In genomic region chr19:19661141-19661674, GRCh38 we compare ENCODE assay signal across 13 cellular contexts. TPM values are rescaled to one million over a fixed set of nuclear protein-coding genes. Genes with fewer than 3 reads are reported as not detected.
DNase-seq lines count a peak whose midpoint lies in the region; ATAC-seq, FAIRE-seq and TF ChIP-seq lines count a peak whose summit lies in the region.
"Had no signal": no experiment of that assay in that cellular context is flagged by ENCODE, and none has a peak within 500 bp of the region (broad histone marks: within the 10 kb centered on the region; RNA-seq: fewer than 3 reads in every experiment).

No MANE protein-coding gene starts in this region.

- no peak for TF ChIP-seq POLR2A in K562 (conservative IDR thresholded peaks at IDR 0.05)

- BruUV-seq in K562 (replicated peaks; lab: Mats Ljungman, UMichigan) = no TSS peak

- H3K9ac ChIP-seq in SK-N-SH = peak overlapping the region; percentile 86; the same call in 1 of the 2 replicates
- H3K9ac ChIP-seq in KMS-11 = no peak overlapping the region
- peak overlapping the region in 1 of 2 experiments; percentile 95; a peak in 2 of 4 replicates for H3K9ac ChIP-seq in K562 (ENCODE audit: insufficient read depth in 1 of 2, low read depth in 2 of 2, low read length in 2 of 2)
- no peak overlapping the region for H3K9ac ChIP-seq in neural cell (ENCODE audit: low read length)

- POLR2A ChIA-PET in SK-N-SH (lab: Yijun Ruan, JAX) = interaction anchor here (0.6 to 1.3 kb wide), 3 partner anchors 115 to 205 kb away, joined by 3 read pairs; partner anchors contain the start of gene ZNF253
- POLR2A ChIA-PET in K562 (lab: Yijun Ruan, JAX) = interaction anchor here (0.8 to 5.0 kb wide), 4 partner anchors 10 to 239 kb away, joined by 3 to 40 read pairs (median 5); partner anchors contain the start of gene ZNF93

- H3K27me3 ChIP-seq in SK-N-SH (ENCODE audit: insufficient read depth) (no peaks in the 10 kb centered on the region), KMS-11 (ENCODE audit: insufficient read depth, low read depth) (no peaks in the 10 kb centered on the region), K562 (ENCODE audit: control insufficient read depth in 2 of 2, insufficient read depth in 2 of 2, low read length in 2 of 2) (no peaks in the 10 kb centered on the region), neural cell (ENCODE audit: insufficient read depth, low read depth, low read length) (no peaks in the 10 kb centered on the region)

- peaks cover 31% of the 10 kb centered on the region for H4K20me1 ChIP-seq in SK-N-SH (ENCODE audit: insufficient read depth)
- H4K20me1 ChIP-seq in KMS-11 (ENCODE audit: insufficient read depth) = no peaks in the 10 kb centered on the region
- H4K20me1 ChIP-seq in K562 (replicated peaks; ENCODE audit: control insufficient read depth, insufficient read depth, low read length) = peaks cover 9% of the 10 kb centered on the region; the same call in 1 of the 2 replicates
- H4K20me1 ChIP-seq in neural cell (ENCODE audit: insufficient read depth) = no peaks in the 10 kb centered on the region

- intact Hi-C loops in K562 (cut with micrococcal nuclease) = loop anchor here (10.0 kb wide), 1 partner anchor 74 kb away; the partner anchor contains the start of gene ZNF14

- H3K4me1 ChIP-seq in SK-N-SH (ENCODE audit: control insufficient read depth in 1 of 2, insufficient read depth in 2 of 2, low read depth in 1 of 2, low read length in 1 of 2) = peaks cover 0 to 17% of the 10 kb centered on the region in 2 experiments; a peak in 2 of 4 replicates
- H3K4me1 ChIP-seq in KMS-11 (ENCODE audit: low read depth, poor library complexity, severe bottlenecking) = peaks cover 14% of the 10 kb centered on the region
- peaks cover 10 to 36% of the 10 kb centered on the region in 2 experiments; a peak in 4 of 5 replicates for H3K4me1 ChIP-seq in K562 (replicated peaks in 1 of 2; ENCODE audit: control insufficient read depth in 2 of 2, insufficient read depth in 2 of 2, low read length in 2 of 2)

- H3K36me3 ChIP-seq in SK-N-SH (replicated peaks in 1 of 2; ENCODE audit: control insufficient read depth in 1 of 2, insufficient read depth in 2 of 2, low read length in 1 of 2) (peaks cover 15 to 33% of the 10 kb centered on the region in 2 experiments), KMS-11 (ENCODE audit: insufficient read depth) (0 out of 2 replicates have a peak, but pooled peaks cover 3% of the 10 kb centered on the region), K562 (ENCODE audit: control insufficient read depth, insufficient read depth, low read length) (peaks cover 52% of the 10 kb centered on the region), neural cell (ENCODE audit: insufficient read depth, low read length) (no peaks in the 10 kb centered on the region)

- CTCF ChIA-PET in SK-N-SH (lab: Yijun Ruan, JAX) = interaction anchor here (3.1 to 6.6 kb wide), 2 partner anchors 17 to 129 kb away, joined by 17 to 45 read pairs; partner anchors contain the start of gene GMIP
- CTCF ChIA-PET in K562 (lab: Yijun Ruan, JAX; ENCODE audit: low intra/inter-chr PET ratio) = no interaction called here

- 63% methylated on average over 10 of the region's 10 CpGs for WGBS in SK-N-SH (ENCODE audit: low lambda C conversion rate)
- WGBS in K562 (ENCODE audit: insufficient coverage, low coverage, missing lambda C conversion rate) = 90% methylated on average over 10 of the region's 10 CpGs

- TF ChIP-seq RAD21 in SK-N-SH (IDR thresholded peaks at IDR 0.05; ENCODE audit: low read length) (no peak), K562 (CRISPR knock-in tag; conservative IDR thresholded peaks at IDR 0.05 in 1 of 2, IDR thresholded peaks at IDR 0.05 in 1 of 2) (no peak), neural cell (conservative IDR thresholded peaks at IDR 0.05) (no peak)

- H3F3A ChIP-seq in SK-N-SH (replicated peaks; ENCODE audit: insufficient read depth) (no peaks in the 10 kb centered on the region), neural cell (ENCODE audit: insufficient read depth, low read length, poor library complexity, severe bottlenecking) (no peaks in the 10 kb centered on the region)

- ATAC-seq in SK-N-SH treated with all-trans-retinoic acid at 6 μM for 48 hours = no peak
- ATAC-seq in K562 = no peak

- DNase-seq in SK-N-SH (no peak), K562 (ENCODE audit: extremely low read depth in 1 of 4, low spot score in 3 of 4) (no peak), NCI-H524 (lab: John Stamatoyannopoulos, UW) (no peak), NCI-H2029 (lab: John Stamatoyannopoulos, UW) (no peak)
- DNase-seq in stimulated activated CD4-positive, alpha-beta T cell treated with anti-CD3 and anti-CD28 coated beads, Interleukin-15, amount 100 ng/mL, for 24 hours = no peak
- DNase-seq: MM.1S, NCI-H69 had no signal

- H3K9me2 ChIP-seq in SK-N-SH (no peaks in the 10 kb centered on the region), neural cell (ENCODE audit: insufficient read depth, low read length) (no peaks in the 10 kb centered on the region)

- no peak overlapping the region; a peak in 1 of 4 replicates for H3K27ac ChIP-seq in SK-N-SH (ENCODE audit: low read depth in 2 of 2, low read length in 1 of 2)
- H3K27ac ChIP-seq in KMS-11 = no peak overlapping the region
- H3K27ac ChIP-seq in K562 (ENCODE audit: extremely low read depth, low read depth, low read length) = no peak overlapping the region
- H3K27ac ChIP-seq in neural cell (ENCODE audit: low read length) = no peak overlapping the region
- H3K27ac ChIP-seq: 22Rv1, epithelial cell of prostate had no signal

- H3K79me2 ChIP-seq in SK-N-SH (ENCODE audit: insufficient read depth) = peaks cover 50% of the 10 kb centered on the region
- peaks cover 33% of the 10 kb centered on the region for H3K79me2 ChIP-seq in KMS-11 (ENCODE audit: insufficient read depth, low read depth)
- peaks cover 36% of the 10 kb centered on the region for H3K79me2 ChIP-seq in K562 (ENCODE audit: control insufficient read depth, insufficient read depth, low read length)
- peaks cover 21% of the 10 kb centered on the region for H3K79me2 ChIP-seq in neural cell (replicated peaks; ENCODE audit: insufficient read depth, low read length)

- TF ChIP-seq CTCF in SK-N-SH (IDR thresholded peaks at IDR 0.05) = no peak
- TF ChIP-seq CTCF in KMS-11 (conservative IDR thresholded peaks at IDR 0.05; ENCODE audit: low read depth, low read length) = no peak
- no peak for TF ChIP-seq CTCF in K562 (IDR thresholded peaks at IDR 0.05 in 2 of 3, conservative IDR thresholded peaks at IDR 0.05 in 1 of 3; ENCODE audit: insufficient read depth in 2 of 3, low read depth in 1 of 3, low read length in 3 of 3)
- no peak for TF ChIP-seq CTCF in neural cell (IDR thresholded peaks at IDR 0.05; ENCODE audit: poor library complexity, severe bottlenecking)

- H3K9me1 ChIP-seq in K562 (ENCODE audit: control insufficient read depth, insufficient read depth, low read length) = no peaks in the 10 kb centered on the region

- in situ Hi-C loops in K562 (cut with MboI) = no loop called here

- TF ChIP-seq EP300 in SK-N-SH (IDR thresholded peaks at IDR 0.05; ENCODE audit: borderline replicate concordance in 1 of 2, low read depth in 1 of 2, low read length in 1 of 2) (no peak), K562 (IDR thresholded peaks at IDR 0.05; ENCODE audit: low read length) (no peak), neural cell (conservative IDR thresholded peaks at IDR 0.05; ENCODE audit: poor library complexity, severe bottlenecking) (no peak)

- no peaks in the 10 kb centered on the region for H3K9me3 ChIP-seq in SK-N-SH
- H3K9me3 ChIP-seq in K562 (replicated peaks; ENCODE audit: control insufficient read depth, insufficient read depth, low read depth, low read length) = no peaks in the 10 kb centered on the region; the same call in 1 of the 2 replicates
- no peaks in the 10 kb centered on the region for H3K9me3 ChIP-seq in neural cell (ENCODE audit: low read length)

- H3K4me2 ChIP-seq in SK-N-SH (peak overlapping the region; percentile 74), KMS-11 (0 out of 2 replicates have a peak overlapping the region, but pooled peaks have one; percentile 6), K562 (ENCODE audit: insufficient read depth, low read length) (peak overlapping the region; percentile 99; the same call in 1 of the 2 replicates), neural cell (ENCODE audit: low read length) (no peak overlapping the region)

- H2AFZ ChIP-seq in SK-N-SH (ENCODE audit: low read depth) = no peak overlapping the region
- no peak overlapping the region for H2AFZ ChIP-seq in KMS-11 (ENCODE audit: low read depth)
- no peak overlapping the region for H2AFZ ChIP-seq in K562 (ENCODE audit: low read depth, low read length)
- no peak overlapping the region for H2AFZ ChIP-seq in neural cell (ENCODE audit: low read depth, low read length)

- H3K4me3 ChIP-seq in SK-N-SH (ENCODE audit: low read depth in 2 of 2, low read length in 1 of 2) = peak overlapping the region; percentile 83 to 90
- H3K4me3 ChIP-seq in KMS-11 (IDR thresholded peaks at IDR 0.05; ENCODE audit: insufficient read depth, low read depth, low read length) = no peak overlapping the region
- H3K4me3 ChIP-seq in K562 = no peak overlapping the region
- H3K4me3 ChIP-seq in neural cell (ENCODE audit: low read length) = peak overlapping the region; percentile 83

- no peak for FAIRE-seq in K562 (lab: Jason Lieb, UNC)
- FAIRE-seq: islet of Langerhans had no signal

RNA-seq across cellular contexts. Expression of gene ATP13A1, which starts 2.3 kb away (rescaled TPM):
- 49.6 and 67.9 TPM in 2 replicates for polyA plus RNA-seq in SK-N-SH (2012; rRNA removed)
- polyA plus RNA-seq in SK-N-SH (2012; cell fraction: cytosol; rRNA removed) = 15.5 and 24.3 TPM in 2 replicates
- polyA plus RNA-seq in SK-N-SH (2012; cell fraction: nucleus; rRNA removed) = 367 and 465 TPM in 2 replicates
- 206 and 610 TPM in 2 replicates for total RNA-seq in K562 (2011; cell fraction: chromatin; rRNA removed; ENCODE audit: low replicate concordance)
- 371 and 377 TPM in 2 replicates for total RNA-seq in K562 (2011; cell fraction: nucleolus; rRNA removed)
- total RNA-seq in K562 (2011; cell fraction: nucleoplasm; rRNA removed) = 207 and 218 TPM in 2 replicates
- total RNA-seq in K562 (2014; rRNA removed) = 32.5 and 41.6 TPM in 2 replicates
- 20.1 and 21.6 TPM in 2 replicates for total RNA-seq in K562 (2014; rRNA removed; fragmentation: Illumina TruSeq; extraction: Trizol)
- 19.6 and 21.8 TPM in 2 replicates for total RNA-seq in K562 (2015; rRNA removed; fragmentation: Illumina TruSeq; extraction: Trizol)
- 68.0 and 83.8 TPM in 2 replicates for total RNA-seq in K562 (2021)
- polyA plus RNA-seq in K562 (2011; rRNA removed) = 23.1 and 45.6 TPM in 2 replicates
- polyA plus RNA-seq in K562 (2011; cell fraction: cytosol; rRNA removed) = 27.8 and 39.0 TPM in 2 replicates
- 418 and 536 TPM in 2 replicates for polyA plus RNA-seq in K562 (2011; cell fraction: nucleus; rRNA removed)
- 43.7 and 80.1 TPM in 2 replicates for polyA plus RNA-seq in K562 (2012)
- polyA plus RNA-seq in K562 (2014; fragmentation: Illumina TruSeq; extraction: Trizol) = 27.9 and 46.9 TPM in 2 replicates
- 1 to 10 TPM in 1 of 2 experiments, under 1 TPM in 1; 0.90 to 1.8 TPM for polyA plus RNA-seq in K562 (2014; fragmentation: Nextera tagmentation; extraction: Ambion mirVana)
- polyA plus RNA-seq in K562 (2014; rRNA removed) = 49.2 and 58.9 TPM in 2 replicates
- 35.7 and 39.3 TPM in 2 replicates for polyA minus RNA-seq in K562 (2011; rRNA and poly(A)+ RNA removed)
- 32.4 and 39.3 TPM in 2 replicates for polyA minus RNA-seq in K562 (2011; cell fraction: cytosol; rRNA and poly(A)+ RNA removed)
- 107 and 134 TPM in 2 replicates for polyA minus RNA-seq in K562 (2011; cell fraction: nucleus; rRNA and poly(A)+ RNA removed)
- 51.6 and 63.5 TPM in 2 replicates for polyA plus RNA-seq in neural cell
- 44.3 and 50.6 TPM in 2 replicates for polyA minus RNA-seq in neural cell

RNA-seq across cellular contexts. Expression of gene ZNF101, which starts 7.4 kb away (rescaled TPM):
- polyA plus RNA-seq in SK-N-SH (2012; rRNA removed) = 2.4 and 3.8 TPM in 2 replicates
- 2.6 and 3.2 TPM in 2 replicates for polyA plus RNA-seq in SK-N-SH (2012; cell fraction: cytosol; rRNA removed)
- 3.0 and 5.6 TPM in 2 replicates for polyA plus RNA-seq in SK-N-SH (2012; cell fraction: nucleus; rRNA removed)
- total RNA-seq in K562 (2011; cell fraction: chromatin; rRNA removed; ENCODE audit: low replicate concordance) = 25.4 and 44.7 TPM in 2 replicates
- 19.6 and 22.2 TPM in 2 replicates for total RNA-seq in K562 (2011; cell fraction: nucleolus; rRNA removed)
- total RNA-seq in K562 (2011; cell fraction: nucleoplasm; rRNA removed) = 33.1 and 41.5 TPM in 2 replicates
- total RNA-seq in K562 (2014; rRNA removed) = 9.5 and 10.6 TPM in 2 replicates
- total RNA-seq in K562 (2014; rRNA removed; fragmentation: Illumina TruSeq; extraction: Trizol) = 19.3 and 19.8 TPM in 2 replicates
- total RNA-seq in K562 (2015; rRNA removed; fragmentation: Illumina TruSeq; extraction: Trizol) = 14.6 and 14.7 TPM in 2 replicates
- 13.1 and 17.5 TPM in 2 replicates for total RNA-seq in K562 (2021)
- polyA plus RNA-seq in K562 (2011; rRNA removed) = 14.9 and 20.3 TPM in 2 replicates
- polyA plus RNA-seq in K562 (2011; cell fraction: cytosol; rRNA removed) = 4.6 and 7.6 TPM in 2 replicates
- 6.4 and 7.7 TPM in 2 replicates for polyA plus RNA-seq in K562 (2011; cell fraction: nucleus; rRNA removed)
- polyA plus RNA-seq in K562 (2012) = 7.0 and 7.5 TPM in 2 replicates
- 10.6 and 11.1 TPM in 2 replicates for polyA plus RNA-seq in K562 (2014; fragmentation: Illumina TruSeq; extraction: Trizol)
- 10 to 100 TPM in 1 of 2 experiments, 1 to 10 TPM in 1; 9.6 to 11.8 TPM for polyA plus RNA-seq in K562 (2014; fragmentation: Nextera tagmentation; extraction: Ambion mirVana)
- 8.6 and 12.4 TPM in 2 replicates for polyA plus RNA-seq in K562 (2014; rRNA removed)
- 28.3 and 34.7 TPM in 2 replicates for polyA minus RNA-seq in K562 (2011; rRNA and poly(A)+ RNA removed)
- 7.5 and 7.6 TPM in 2 replicates for polyA minus RNA-seq in K562 (2011; cell fraction: cytosol; rRNA and poly(A)+ RNA removed)
- polyA minus RNA-seq in K562 (2011; cell fraction: nucleus; rRNA and poly(A)+ RNA removed) = 4.4 and 9.1 TPM in 2 replicates
- 12.2 and 12.3 TPM in 2 replicates for polyA plus RNA-seq in neural cell
- polyA minus RNA-seq in neural cell = 10.5 and 13.9 TPM in 2 replicates

RNA-seq across cellular contexts. Expression of gene GMIP, which starts 17.8 kb away (rescaled TPM):
- polyA plus RNA-seq in SK-N-SH (2012; rRNA removed) (5.3 and 6.3 TPM in 2 replicates), K562 (2011; rRNA removed) (2.9 and 5.1 TPM in 2 replicates), K562 (2014; fragmentation: Illumina TruSeq; extraction: Trizol) (5.4 and 6.3 TPM in 2 replicates), K562 (2014; fragmentation: Nextera tagmentation; extraction: Ambion mirVana) (under 1 TPM; 0.14 to 0.38 TPM), K562 (2014; rRNA removed) (6.8 and 12.5 TPM in 2 replicates), neural cell (18.4 and 31.2 TPM in 2 replicates)
- polyA plus RNA-seq in SK-N-SH (2012; cell fraction: cytosol; rRNA removed) = 2.4 and 3.9 TPM in 2 replicates
- polyA plus RNA-seq in SK-N-SH (2012; cell fraction: nucleus; rRNA removed) = 40.0 and 43.5 TPM in 2 replicates
- 36.6 and 78.6 TPM in 2 replicates for total RNA-seq in K562 (2011; cell fraction: chromatin; rRNA removed; ENCODE audit: low replicate concordance)
- total RNA-seq in K562 (2011; cell fraction: nucleolus; rRNA removed) = 26.7 and 27.8 TPM in 2 replicates
- total RNA-seq in K562 (2011; cell fraction: nucleoplasm; rRNA removed) = 17.3 and 24.6 TPM in 2 replicates
- total RNA-seq in K562 (2014; rRNA removed) (9.9 and 12.6 TPM in 2 replicates), K562 (2014; rRNA removed; fragmentation: Illumina TruSeq; extraction: Trizol) (2.2 and 3.9 TPM in 2 replicates), K562 (2015; rRNA removed; fragmentation: Illumina TruSeq; extraction: Trizol) (3.2 and 3.3 TPM in 2 replicates), K562 (2021) (13.5 and 15.8 TPM in 2 replicates)
- 2.3 and 3.5 TPM in 2 replicates for polyA plus RNA-seq in K562 (2011; cell fraction: cytosol; rRNA removed)
- polyA plus RNA-seq in K562 (2011; cell fraction: nucleus; rRNA removed) = 27.3 and 36.6 TPM in 2 replicates
- 8.7 and 16.6 TPM in 2 replicates for polyA plus RNA-seq in K562 (2012)
- polyA minus RNA-seq in K562 (2011; rRNA and poly(A)+ RNA removed) = 5.1 and 5.4 TPM in 2 replicates
- 3.7 and 6.4 TPM in 2 replicates for polyA minus RNA-seq in K562 (2011; cell fraction: cytosol; rRNA and poly(A)+ RNA removed)
- polyA minus RNA-seq in K562 (2011; cell fraction: nucleus; rRNA and poly(A)+ RNA removed) = 6.6 and 8.1 TPM in 2 replicates
- 32.4 and 34.2 TPM in 2 replicates for polyA minus RNA-seq in neural cell

RNA-seq across cellular contexts. Expression of gene LPAR2, which starts 33.2 kb away (rescaled TPM):
- 4.3 and 4.5 TPM in 2 replicates for polyA plus RNA-seq in SK-N-SH (2012; rRNA removed)
- 1.1 and 1.7 TPM in 2 replicates for polyA plus RNA-seq in SK-N-SH (2012; cell fraction: cytosol; rRNA removed)
- polyA plus RNA-seq in SK-N-SH (2012; cell fraction: nucleus; rRNA removed) = 33.9 and 35.0 TPM in 2 replicates
- 44.7 and 88.0 TPM in 2 replicates for total RNA-seq in K562 (2011; cell fraction: chromatin; rRNA removed; ENCODE audit: low replicate concordance)
- total RNA-seq in K562 (2011; cell fraction: nucleolus; rRNA removed) = 27.1 and 27.2 TPM in 2 replicates
- 34.0 and 49.1 TPM in 2 replicates for total RNA-seq in K562 (2011; cell fraction: nucleoplasm; rRNA removed)
- 2.3 and 3.3 TPM in 2 replicates for total RNA-seq in K562 (2014; rRNA removed)
- 1.8 and 1.9 TPM in 2 replicates for total RNA-seq in K562 (2014; rRNA removed; fragmentation: Illumina TruSeq; extraction: Trizol)
- 4.0 and 4.4 TPM in 2 replicates for total RNA-seq in K562 (2015; rRNA removed; fragmentation: Illumina TruSeq; extraction: Trizol)
- 7.0 and 10.3 TPM in 2 replicates for total RNA-seq in K562 (2021)
- polyA plus RNA-seq in K562 (2011; rRNA removed) = 4.4 and 9.4 TPM in 2 replicates
- 7.7 and 7.9 TPM in 2 replicates for polyA plus RNA-seq in K562 (2011; cell fraction: cytosol; rRNA removed)
- 76.8 and 108 TPM in 2 replicates for polyA plus RNA-seq in K562 (2011; cell fraction: nucleus; rRNA removed)
- 9.5 and 18.9 TPM in 2 replicates for polyA plus RNA-seq in K562 (2012)
- polyA plus RNA-seq in K562 (2014; fragmentation: Illumina TruSeq; extraction: Trizol) = 6.5 and 7.8 TPM in 2 replicates
- under 1 TPM; 0.63 TPM for polyA plus RNA-seq in K562 (2014; fragmentation: Nextera tagmentation; extraction: Ambion mirVana)
- 8.1 and 13.8 TPM in 2 replicates for polyA plus RNA-seq in K562 (2014; rRNA removed)
- 2.7 and 3.6 TPM in 2 replicates for polyA minus RNA-seq in K562 (2011; rRNA and poly(A)+ RNA removed)
- polyA minus RNA-seq in K562 (2011; cell fraction: cytosol; rRNA and poly(A)+ RNA removed) = 1.6 and 2.5 TPM in 2 replicates
- 6.6 and 7.2 TPM in 2 replicates for polyA minus RNA-seq in K562 (2011; cell fraction: nucleus; rRNA and poly(A)+ RNA removed)
- 77.1 and 115 TPM in 2 replicates for polyA plus RNA-seq in neural cell
- polyA minus RNA-seq in neural cell = 19.5 and 20.6 TPM in 2 replicates

RNA-seq across cellular contexts. Expression of gene PBX4, which starts 42.7 kb away (rescaled TPM):
- polyA plus RNA-seq in SK-N-SH (2012; rRNA removed) = 5.1 and 6.4 TPM in 2 replicates
- polyA plus RNA-seq in SK-N-SH (2012; cell fraction: cytosol; rRNA removed) = 1.7 and 2.7 TPM in 2 replicates
- 22.9 and 27.6 TPM in 2 replicates for polyA plus RNA-seq in SK-N-SH (2012; cell fraction: nucleus; rRNA removed)
- total RNA-seq in K562 (2011; cell fraction: chromatin; rRNA removed; ENCODE audit: low replicate concordance) = 4.4 and 8.4 TPM in 2 replicates
- total RNA-seq in K562 (2011; cell fraction: nucleolus; rRNA removed) = 4.8 and 5.3 TPM in 2 replicates
- total RNA-seq in K562 (2011; cell fraction: nucleoplasm; rRNA removed) = 3.2 and 4.2 TPM in 2 replicates
- 1.2 and 2.2 TPM in 2 replicates for total RNA-seq in K562 (2014; rRNA removed)
- total RNA-seq in K562 (2014; rRNA removed; fragmentation: Illumina TruSeq; extraction: Trizol) = 0.73 and 0.86 TPM in 2 replicates
- total RNA-seq in K562 (2015; rRNA removed; fragmentation: Illumina TruSeq; extraction: Trizol) = 2.0 and 2.1 TPM in 2 replicates
- total RNA-seq in K562 (2021) = 2.0 and 2.1 TPM in 2 replicates
- 2.7 and 3.1 TPM in 2 replicates for polyA plus RNA-seq in K562 (2011; rRNA removed)
- 2.3 and 3.1 TPM in 2 replicates for polyA plus RNA-seq in K562 (2011; cell fraction: cytosol; rRNA removed)
- 5.2 and 12.2 TPM in 2 replicates for polyA plus RNA-seq in K562 (2011; cell fraction: nucleus; rRNA removed)
- polyA plus RNA-seq in K562 (2012) = 2.0 and 4.6 TPM in 2 replicates
- 0.92 and 2.5 TPM in 2 replicates for polyA plus RNA-seq in K562 (2014; fragmentation: Illumina TruSeq; extraction: Trizol)
- under 1 TPM in 1 of 2 experiments, not detected in 1; 0.11 TPM for polyA plus RNA-seq in K562 (2014; fragmentation: Nextera tagmentation; extraction: Ambion mirVana)
- 3.8 and 5.9 TPM in 2 replicates for polyA plus RNA-seq in K562 (2014; rRNA removed)
- 0.98 and 1.0 TPM in 2 replicates for polyA minus RNA-seq in K562 (2011; rRNA and poly(A)+ RNA removed)
- polyA minus RNA-seq in K562 (2011; cell fraction: cytosol; rRNA and poly(A)+ RNA removed) = 1.8 TPM in 1 of 2 replicates, not detected in the other
- polyA minus RNA-seq in K562 (2011; cell fraction: nucleus; rRNA and poly(A)+ RNA removed) = 3.2 and 3.4 TPM in 2 replicates
- 7.5 and 8.1 TPM in 2 replicates for polyA plus RNA-seq in neural cell
- polyA minus RNA-seq in neural cell = 3.2 and 4.4 TPM in 2 replicates

Comparison
In these comparisons a context has a peak if more than half of its experiments do, and no peak if none do; other contexts are left out.
1. H3K4me3 ChIP-seq: peak in SK-N-SH (2 of 2) and neural cell (single experiment); none in KMS-11 (single experiment) and K562 (single experiment).